1 cellular context compared by ENCODE assay signal in the genomic region with DNA sequence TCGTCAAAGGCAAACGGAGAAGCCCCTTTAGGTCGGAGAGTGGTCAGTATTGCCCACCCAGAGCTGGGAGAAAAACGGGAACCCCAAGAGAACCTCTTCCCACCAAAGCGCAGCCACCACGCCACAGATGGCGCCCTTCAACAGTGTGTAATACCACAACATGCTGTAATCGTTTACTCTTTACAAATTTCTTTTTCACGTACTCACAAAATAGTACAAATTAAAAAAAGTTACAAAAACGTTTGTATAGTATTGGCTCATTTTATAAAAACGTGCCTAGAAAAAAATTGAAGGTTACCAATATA.
TF ChIP-seq lines count a peak whose summit lies in the region.

No MANE protein-coding gene starts in this region.

TF ChIP-seq in liver, 16 proteins besides CTCF, POLR2A, EP300 and RAD21 (continued from another document):
- TF ChIP-seq JUND (IDR thresholded peaks at IDR 0.05) (no peak), TAF1 (conservative IDR thresholded peaks at IDR 0.05) (no peak), SP1 (IDR thresholded peaks at IDR 0.05) (no peak), NR2F2 (IDR thresholded peaks at IDR 0.05) (no peak), REST (IDR thresholded peaks at IDR 0.05) (no peak)
